ENCODE assay signal across 1 cellular context in the genomic region with DNA sequence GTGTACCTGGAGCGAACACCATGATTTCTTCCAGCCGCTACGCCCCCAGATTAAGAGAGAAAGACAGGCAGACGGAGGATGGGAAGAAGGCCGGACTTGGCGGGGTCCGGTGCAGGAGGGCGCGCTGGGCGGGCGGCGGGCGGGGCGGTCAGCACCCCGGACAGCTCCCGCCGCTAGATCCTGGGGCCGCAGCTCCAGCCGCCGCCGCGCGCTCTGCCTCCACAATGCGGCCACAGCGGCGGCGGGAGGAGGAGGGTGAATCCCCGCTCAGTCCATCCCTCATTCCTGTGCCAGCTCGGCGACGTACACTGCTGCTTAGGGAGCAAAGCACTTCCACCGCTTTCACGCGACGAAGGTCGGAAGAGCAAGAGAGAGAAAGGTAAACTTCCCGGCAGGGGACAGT.
A peak's percentile ranks its signal among the peaks of the same experiment; 100 is the strongest.
TF ChIP-seq lines count a peak whose summit lies in the region.

A gene with protein sequence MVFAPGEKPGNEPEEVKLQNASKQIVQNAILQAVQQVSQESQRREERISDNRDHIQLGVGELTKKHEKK (minus strand): TSS at position 226 of the 403 bp plus-strand sequence. CDS start 204 bp downstream, at position 22.

TF ChIP-seq in HepG2, 621 proteins besides CTCF, POLR2A, EP300 and RAD21 (continued from another document):
- TF ChIP-seq, protein P1, sequence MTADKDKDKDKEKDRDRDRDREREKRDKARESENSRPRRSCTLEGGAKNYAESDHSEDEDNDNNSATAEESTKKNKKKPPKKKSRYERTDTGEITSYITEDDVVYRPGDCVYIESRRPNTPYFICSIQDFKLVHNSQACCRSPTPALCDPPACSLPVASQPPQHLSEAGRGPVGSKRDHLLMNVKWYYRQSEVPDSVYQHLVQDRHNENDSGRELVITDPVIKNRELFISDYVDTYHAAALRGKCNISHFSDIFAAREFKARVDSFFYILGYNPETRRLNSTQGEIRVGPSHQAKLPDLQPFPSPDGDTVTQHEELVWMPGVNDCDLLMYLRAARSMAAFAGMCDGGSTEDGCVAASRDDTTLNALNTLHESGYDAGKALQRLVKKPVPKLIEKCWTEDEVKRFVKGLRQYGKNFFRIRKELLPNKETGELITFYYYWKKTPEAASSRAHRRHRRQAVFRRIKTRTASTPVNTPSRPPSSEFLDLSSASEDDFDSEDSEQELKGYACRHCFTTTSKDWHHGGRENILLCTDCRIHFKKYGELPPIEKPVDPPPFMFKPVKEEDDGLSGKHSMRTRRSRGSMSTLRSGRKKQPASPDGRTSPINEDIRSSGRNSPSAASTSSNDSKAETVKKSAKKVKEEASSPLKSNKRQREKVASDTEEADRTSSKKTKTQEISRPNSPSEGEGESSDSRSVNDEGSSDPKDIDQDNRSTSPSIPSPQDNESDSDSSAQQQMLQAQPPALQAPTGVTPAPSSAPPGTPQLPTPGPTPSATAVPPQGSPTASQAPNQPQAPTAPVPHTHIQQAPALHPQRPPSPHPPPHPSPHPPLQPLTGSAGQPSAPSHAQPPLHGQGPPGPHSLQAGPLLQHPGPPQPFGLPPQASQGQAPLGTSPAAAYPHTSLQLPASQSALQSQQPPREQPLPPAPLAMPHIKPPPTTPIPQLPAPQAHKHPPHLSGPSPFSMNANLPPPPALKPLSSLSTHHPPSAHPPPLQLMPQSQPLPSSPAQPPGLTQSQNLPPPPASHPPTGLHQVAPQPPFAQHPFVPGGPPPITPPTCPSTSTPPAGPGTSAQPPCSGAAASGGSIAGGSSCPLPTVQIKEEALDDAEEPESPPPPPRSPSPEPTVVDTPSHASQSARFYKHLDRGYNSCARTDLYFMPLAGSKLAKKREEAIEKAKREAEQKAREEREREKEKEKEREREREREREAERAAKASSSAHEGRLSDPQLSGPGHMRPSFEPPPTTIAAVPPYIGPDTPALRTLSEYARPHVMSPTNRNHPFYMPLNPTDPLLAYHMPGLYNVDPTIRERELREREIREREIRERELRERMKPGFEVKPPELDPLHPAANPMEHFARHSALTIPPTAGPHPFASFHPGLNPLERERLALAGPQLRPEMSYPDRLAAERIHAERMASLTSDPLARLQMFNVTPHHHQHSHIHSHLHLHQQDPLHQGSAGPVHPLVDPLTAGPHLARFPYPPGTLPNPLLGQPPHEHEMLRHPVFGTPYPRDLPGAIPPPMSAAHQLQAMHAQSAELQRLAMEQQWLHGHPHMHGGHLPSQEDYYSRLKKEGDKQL (CRISPR knock-in tag; IDR thresholded peaks at IDR 0.05; ENCODE audit: low read depth) = no peak
- TF ChIP-seq MLLT10 (CRISPR knock-in tag; IDR thresholded peaks at IDR 0.05) (no peak), KDM5A (IDR thresholded peaks at IDR 0.05; ENCODE audit: borderline replicate concordance, low read length) (no peak), ZNF335 (CRISPR knock-in tag; IDR thresholded peaks at IDR 0.05) (no peak), FOXA3 (CRISPR knock-in tag; IDR thresholded peaks at IDR 0.05) (peak; percentile 10; the same call in 1 of the 2 replicates), DMAP1 (CRISPR knock-in tag; IDR thresholded peaks at IDR 0.05) (no peak)
- TF ChIP-seq, protein P2, sequence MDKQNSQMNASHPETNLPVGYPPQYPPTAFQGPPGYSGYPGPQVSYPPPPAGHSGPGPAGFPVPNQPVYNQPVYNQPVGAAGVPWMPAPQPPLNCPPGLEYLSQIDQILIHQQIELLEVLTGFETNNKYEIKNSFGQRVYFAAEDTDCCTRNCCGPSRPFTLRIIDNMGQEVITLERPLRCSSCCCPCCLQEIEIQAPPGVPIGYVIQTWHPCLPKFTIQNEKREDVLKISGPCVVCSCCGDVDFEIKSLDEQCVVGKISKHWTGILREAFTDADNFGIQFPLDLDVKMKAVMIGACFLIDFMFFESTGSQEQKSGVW (CRISPR knock-in tag; IDR thresholded peaks at IDR 0.05; ENCODE audit: borderline replicate concordance) = no peak
TF ChIP-seq in HepG2: peak in this region for 165.
